ENCODE assay signal across 9 cellular contexts in the genomic region with DNA sequence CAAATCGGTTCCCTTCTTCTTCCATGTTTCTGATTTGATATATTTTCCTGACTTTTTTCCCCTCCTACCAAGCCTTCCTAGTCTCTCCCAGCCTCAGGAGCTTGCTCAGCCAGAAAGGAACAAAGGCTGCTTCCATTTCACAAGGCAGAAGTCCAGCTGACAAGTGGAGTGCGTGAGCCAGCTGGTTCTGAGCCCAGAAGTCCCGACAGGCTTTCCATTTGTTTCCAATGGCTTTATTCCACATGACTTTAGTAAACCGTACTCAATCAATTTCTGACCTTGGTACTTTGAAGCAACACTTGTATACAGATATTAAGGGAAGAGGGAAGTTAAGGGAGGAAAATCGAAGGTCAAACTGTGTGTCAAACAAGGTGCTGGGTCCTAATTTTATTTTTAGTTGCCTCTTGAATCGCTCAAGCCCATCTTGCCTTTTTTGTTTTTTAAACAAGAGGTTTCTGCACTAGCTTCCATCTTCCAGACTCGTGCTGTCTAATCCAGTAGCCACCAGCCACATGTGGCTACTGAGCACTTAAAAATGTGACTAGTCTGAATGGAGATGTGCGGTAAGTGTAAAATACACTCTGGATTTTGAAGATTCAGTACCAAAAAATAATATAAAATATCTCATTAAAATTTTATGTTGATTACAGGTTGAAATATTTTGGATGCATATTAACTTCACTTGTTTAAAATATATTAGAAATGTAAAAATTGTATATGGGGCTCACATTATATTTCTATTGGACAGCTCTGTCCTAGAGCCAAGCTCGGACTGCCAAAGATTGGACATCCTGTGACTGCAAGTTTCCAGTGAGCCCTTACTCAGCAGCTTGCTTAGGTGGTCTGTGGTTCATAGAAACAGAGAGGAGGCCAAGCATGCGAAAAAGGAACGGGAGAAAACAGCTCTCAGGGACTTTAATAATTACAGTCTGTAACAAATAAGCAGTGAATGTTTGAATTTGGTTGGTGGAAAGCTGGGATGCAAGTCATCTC. TPM values are rescaled to one million over a fixed set of nuclear protein-coding genes. Genes with fewer than 3 reads are reported as not detected.
A peak's percentile ranks its signal among the peaks of the same experiment; 100 is the strongest.
DNase-seq lines count a peak whose midpoint lies in the region; ATAC-seq and TF ChIP-seq lines count a peak whose summit lies in the region.
"Had no signal": no experiment of that assay in that cellular context is flagged by ENCODE, and none has a peak within 500 bp of the region (broad histone marks: within the 10 kb centered on the region; RNA-seq: fewer than 3 reads in every experiment).

No MANE protein-coding gene starts in this region.

- CTCF ChIA-PET in IMR-90 (lab: Yijun Ruan, JAX) (no interaction called here), SK-N-SH (lab: Yijun Ruan, JAX) (interaction anchor here (0.6 to 3.0 kb wide), 8 partner anchors 15 to 137 kb away, joined by 3 to 11 read pairs (median 4); no protein-coding TSS in a partner anchor)

- POLR2A ChIA-PET in IMR-90 (lab: Charles Lee; ENCODE audit: unreplicated experiment) (no interaction called here), SK-N-SH (lab: Yijun Ruan, JAX) (interaction anchor here (0.6 kb wide), 1 partner anchor 138 kb away, joined by 3 read pairs; no protein-coding TSS in a partner anchor)

- H2AK5ac ChIP-seq in IMR-90 (ENCODE audit: low read depth, low read length) = no peak overlapping the region

- H3K9me1 ChIP-seq in IMR-90 (ENCODE audit: insufficient read depth, low read length) = no peaks in the 10 kb centered on the region; the same call in 1 of the 2 replicates

- TF ChIP-seq RAD21 in IMR-90 (IDR thresholded peaks at IDR 0.05; ENCODE audit: low read length) = no peak
- no peak for TF ChIP-seq RAD21 in SK-N-SH (IDR thresholded peaks at IDR 0.05; ENCODE audit: low read length)

- peak; percentile 66 for DNase-seq in IMR-90
- peak; percentile 84 for DNase-seq in left ventricle myocardium superior
- peak; percentile 91 for DNase-seq in sigmoid colon
- DNase-seq in GM19238 (ENCODE audit: insufficient read length, low spot score) = no peak
- DNase-seq in SK-N-SH = no peak
- DNase-seq: KG1 had no signal

- H3K4me1 ChIP-seq in IMR-90 (ENCODE audit: control insufficient read depth, insufficient read depth, low read length) (no peaks in the 10 kb centered on the region; the same call in 1 of the 2 replicates), sigmoid colon (peaks cover 0 to 25% (median 20%) of the 10 kb centered on the region in 4 donors), SK-N-SH (ENCODE audit: control insufficient read depth in 1 of 2, insufficient read depth in 2 of 2, low read depth in 1 of 2, low read length in 1 of 2) (peaks cover 0 to 2% of the 10 kb centered on the region in 2 experiments; a peak in 1 of 4 replicates)

- in situ Hi-C loops in IMR-90 (cut with MboI; ENCODE audit: low sequenced_read_pairs) = no loop called here

- dilution Hi-C loops in IMR-90 (cut with HindIII; ENCODE audit: low sequenced_read_pairs, unreplicated experiment) = no loop called here

- H4K20me1 ChIP-seq in IMR-90 (ENCODE audit: insufficient read depth, low read length) (no peaks in the 10 kb centered on the region), SK-N-SH (ENCODE audit: insufficient read depth) (no peaks in the 10 kb centered on the region)

- TF ChIP-seq EP300 in sigmoid colon (IDR thresholded peaks at IDR 0.05) = peak in 1 of 4 donors; percentile 8
- no peak for TF ChIP-seq EP300 in SK-N-SH (IDR thresholded peaks at IDR 0.05; ENCODE audit: borderline replicate concordance in 1 of 2, low read depth in 1 of 2, low read length in 1 of 2)

- H2AFZ ChIP-seq in IMR-90 (replicated peaks; ENCODE audit: low read length, poor library complexity) = no peak overlapping the region
- H2AFZ ChIP-seq in SK-N-SH (ENCODE audit: low read depth) = no peak overlapping the region

- BruUV-seq in IMR-90 (replicated peaks; lab: Mats Ljungman, UMichigan) = TSS peak; percentile 66

- ATAC-seq in IMR-90 (ENCODE audit: low read depth) (peak; percentile 51; the same call in 1 of the 2 replicates), left ventricle myocardium superior (peak; percentile 99), GM18502 (IDR thresholded peaks at IDR 0.05; ENCODE audit: poor library complexity, unreplicated experiment) (no peak), GM21447 (IDR thresholded peaks at IDR 0.05; ENCODE audit: unreplicated experiment) (no peak)

- H3K9ac ChIP-seq in IMR-90 (ENCODE audit: low read depth, low read length) (no peak overlapping the region), SK-N-SH (no peak overlapping the region)

- H3F3A ChIP-seq in SK-N-SH (replicated peaks; ENCODE audit: insufficient read depth) = no peaks in the 10 kb centered on the region

- TF ChIP-seq POLR2A in IMR-90 (IDR thresholded peaks at IDR 0.05; ENCODE audit: low read depth, low read length) = no peak
- no peak for TF ChIP-seq POLR2A in sigmoid colon (IDR thresholded peaks at IDR 0.05)

- H3K36me3 ChIP-seq in IMR-90 (ENCODE audit: control insufficient read depth, insufficient read depth, low read length) (peaks cover 2% of the 10 kb centered on the region), sigmoid colon (peaks cover 1 to 24% (median 6%) of the 10 kb centered on the region in 4 donors), SK-N-SH (replicated peaks in 1 of 2; ENCODE audit: control insufficient read depth in 1 of 2, insufficient read depth in 2 of 2, low read length in 1 of 2) (peaks cover 58 to 68% of the 10 kb centered on the region in 2 experiments)

- no peak overlapping the region for H2BK20ac ChIP-seq in IMR-90 (ENCODE audit: low read depth, low read length)

- H3K79me2 ChIP-seq in SK-N-SH (ENCODE audit: insufficient read depth) = no peaks in the 10 kb centered on the region

- no peak for TF ChIP-seq CTCF in IMR-90 (conservative IDR thresholded peaks at IDR 0.05; ENCODE audit: low read depth, low read length)
- no peak for TF ChIP-seq CTCF in sigmoid colon (IDR thresholded peaks at IDR 0.05)
- no peak for TF ChIP-seq CTCF in SK-N-SH (IDR thresholded peaks at IDR 0.05)

- H2BK120ac ChIP-seq in IMR-90 (ENCODE audit: low read depth, low read length) = no peak overlapping the region

- no peak overlapping the region for H3K14ac ChIP-seq in IMR-90 (replicated peaks; ENCODE audit: low read depth, low read length)

- no peak overlapping the region for H4K91ac ChIP-seq in IMR-90 (ENCODE audit: insufficient read depth, low read depth, low read length)

- H2BK15ac ChIP-seq in IMR-90 (ENCODE audit: low read depth, low read length) = no peak overlapping the region

- intact Hi-C loops in IMR-90 (cut with micrococcal nuclease) (no loop called here), left ventricle myocardium superior (cut with micrococcal nuclease) (no loop called here), sigmoid colon (cut with DNase I) (loop anchor here (2.0 to 5.0 kb wide), 2 partner anchors 75 to 121 kb away; a partner anchor contains a TSS)

- no peak overlapping the region for H3K18ac ChIP-seq in IMR-90 (ENCODE audit: low read depth, low read length)

- no peak overlapping the region for H2AK9ac ChIP-seq in IMR-90 (replicated peaks; ENCODE audit: low read depth, low read length, poor library complexity)

- H3K27me3 ChIP-seq in IMR-90 (ENCODE audit: control insufficient read depth, insufficient read depth, low read length) (no peaks in the 10 kb centered on the region), sigmoid colon (no peaks in the 10 kb centered on the region), SK-N-SH (ENCODE audit: insufficient read depth) (no peaks in the 10 kb centered on the region)

- WGBS in IMR-90 (ENCODE audit: extremely low coverage in 2 of 2, insufficient read length in 1 of 2), 2 experiments = 43% methylated on average over 1 of the region's 11 CpGs; no CpG with 5 or more reads in 1 of the 2 experiments
- WGBS in sigmoid colon, 2 donors = 70% methylated on average over 11 of the region's 11 CpGs
- 90% methylated on average over 11 of the region's 11 CpGs for WGBS in SK-N-SH (ENCODE audit: low lambda C conversion rate)

- H3K23ac ChIP-seq in IMR-90 (ENCODE audit: low read depth, low read length) = no peak overlapping the region

- H3K27ac ChIP-seq in IMR-90 (ENCODE audit: insufficient read depth, low read length) (no peak overlapping the region), angular gyrus (ENCODE audit: low read depth, low read length) (peak overlapping the region; percentile 37), sigmoid colon (peak overlapping the region; percentile 23 to 77 (median 68)), SK-N-SH (ENCODE audit: low read depth in 2 of 2, low read length in 1 of 2) (no peak overlapping the region; a peak in 1 of 4 replicates)

- H3K79me1 ChIP-seq in IMR-90 (ENCODE audit: low read depth in 1 of 2, low read length in 2 of 2) = no peaks in the 10 kb centered on the region

- no peak overlapping the region for H3K4me3 ChIP-seq in IMR-90 (ENCODE audit: insufficient read depth, low read depth, low read length)
- H3K4me3 ChIP-seq in sigmoid colon = peak overlapping the region in 2 of 4 donors; percentile 19 to 26
- H3K4me3 ChIP-seq in SK-N-SH (ENCODE audit: low read depth in 2 of 2, low read length in 1 of 2) = no peak overlapping the region

- H4K8ac ChIP-seq in IMR-90 (ENCODE audit: low read depth in 2 of 2, low read length in 2 of 2) = no peak overlapping the region

- no peak overlapping the region for H4K5ac ChIP-seq in IMR-90 (ENCODE audit: low read depth, low read length)

- H2BK5ac ChIP-seq in IMR-90 (ENCODE audit: low read depth, low read length, poor library complexity, severe bottlenecking) = no peak overlapping the region

- no peaks in the 10 kb centered on the region for H3K9me2 ChIP-seq in SK-N-SH

- H3K9me3 ChIP-seq in IMR-90 (ENCODE audit: control insufficient read depth, insufficient read depth, low read length) = no peaks in the 10 kb centered on the region
- no peaks in the 10 kb centered on the region for H3K9me3 ChIP-seq in sigmoid colon
- H3K9me3 ChIP-seq in SK-N-SH = no peaks in the 10 kb centered on the region

- H3K56ac ChIP-seq in IMR-90 (ENCODE audit: extremely low read depth, insufficient read depth, low read length) = no peak overlapping the region

- no peak overlapping the region for H3K4me2 ChIP-seq in IMR-90 (ENCODE audit: low read depth, low read length)
- no peak overlapping the region for H3K4me2 ChIP-seq in SK-N-SH

- H3K4ac ChIP-seq in IMR-90 (ENCODE audit: low read depth, low read length) = no peak overlapping the region

TF ChIP-seq in IMR-90, 13 proteins besides CTCF, POLR2A, EP300 and RAD21 (continues in another document):
- TF ChIP-seq CEBPB (IDR thresholded peaks at IDR 0.05; ENCODE audit: low read depth, low read length) (no peak), SMC3 (IDR thresholded peaks at IDR 0.05; ENCODE audit: low read depth, low read length) (no peak)

RNA-seq across cellular contexts. Expression of a gene that starts 36.0 kb away (rescaled TPM):
- total RNA-seq in IMR-90 (2012; rRNA removed) = 2.7 and 3.3 TPM in 2 replicates
- polyA plus RNA-seq in IMR-90 (2012; rRNA removed) = 13.5 and 14.2 TPM in 2 replicates
- polyA plus RNA-seq in IMR-90 (2012; cell fraction: cytosol; rRNA removed) = 5.5 and 14.1 TPM in 2 replicates
- polyA plus RNA-seq in IMR-90 (2012; cell fraction: nucleus; rRNA removed; ENCODE audit: low replicate concordance) = 10.0 and 12.1 TPM in 2 replicates
- total RNA-seq in left ventricle myocardium superior = 15.2 TPM
- total RNA-seq in sigmoid colon = 10 to 100 TPM; 26.3 to 51.0 (median 40.6) TPM
- polyA plus RNA-seq in sigmoid colon = 10 to 100 TPM in 2 of 3 donors, 1 to 10 TPM in 1; 9.0 to 46.8 (median 11.8) TPM
- 48.2 and 56.7 TPM in 2 replicates for polyA plus RNA-seq in SK-N-SH (2012; rRNA removed)
- 40.5 and 46.7 TPM in 2 replicates for polyA plus RNA-seq in SK-N-SH (2012; cell fraction: cytosol; rRNA removed)
- polyA plus RNA-seq in SK-N-SH (2012; cell fraction: nucleus; rRNA removed) = 36.3 and 57.4 TPM in 2 replicates

Comparison
In these comparisons a context has a peak if more than half of its experiments do, and no peak if none do; other contexts are left out.
1. ATAC-seq: peak in IMR-90 (single experiment) and left ventricle myocardium superior (single experiment); none in GM18502 (single experiment) and GM21447 (single experiment).
2. DNase-seq: peak in IMR-90 (single experiment), left ventricle myocardium superior (single experiment) and sigmoid colon (single experiment); none in GM19238 (single experiment) and SK-N-SH (single experiment).
3. H3K27ac ChIP-seq: peak in angular gyrus (single experiment) and sigmoid colon (4 of 4); none in IMR-90 (single experiment) and SK-N-SH (0 of 2).